8 cellular contexts compared by ENCODE assay signal in the genomic region with DNA sequence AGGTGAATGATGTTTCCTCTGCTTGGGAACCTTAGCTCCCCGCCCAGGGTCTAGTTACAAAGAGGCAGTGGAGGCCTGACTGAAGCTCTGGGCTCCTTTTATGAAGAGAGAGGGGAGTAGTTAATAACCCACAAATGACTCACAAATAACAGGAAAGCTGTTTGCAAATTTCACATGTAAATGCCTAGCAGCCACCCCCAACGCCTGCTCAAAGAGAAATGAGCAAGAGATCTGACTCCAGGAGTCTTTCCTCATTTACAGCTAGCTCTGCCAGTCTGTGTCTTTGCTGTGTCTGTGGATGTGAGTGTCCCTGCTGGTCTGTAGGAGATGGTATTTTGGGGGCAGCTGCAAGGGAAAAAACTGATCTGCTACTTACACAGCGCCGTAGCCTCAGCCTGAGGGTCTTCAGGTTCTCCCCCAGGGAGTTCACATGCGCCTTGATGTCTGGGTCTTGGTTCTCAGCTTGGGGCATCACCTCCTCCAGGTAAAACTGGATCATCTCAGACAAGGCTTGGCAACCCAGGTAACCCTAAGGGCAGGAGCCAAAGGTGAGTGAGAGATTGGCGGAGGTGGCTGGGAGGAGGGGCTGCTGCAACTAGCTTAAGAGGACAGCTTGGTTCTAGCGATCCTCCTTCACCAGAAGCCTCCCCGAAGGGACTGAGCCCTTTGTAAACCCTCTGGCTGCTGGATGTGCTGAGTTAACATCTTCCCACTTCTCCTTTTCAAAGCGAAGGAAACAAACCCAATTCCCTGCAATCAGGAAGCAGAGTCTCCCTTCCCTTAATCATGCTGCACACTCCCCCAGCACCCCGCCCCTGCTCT. TPM values are rescaled to one million over a fixed set of nuclear protein-coding genes. Genes with fewer than 3 reads are reported as not detected.
A peak's percentile ranks its signal among the peaks of the same experiment; 100 is the strongest.
DNase-seq lines count a peak whose midpoint lies in the region; ATAC-seq lines count a peak whose summit lies in the region.

A gene with protein sequence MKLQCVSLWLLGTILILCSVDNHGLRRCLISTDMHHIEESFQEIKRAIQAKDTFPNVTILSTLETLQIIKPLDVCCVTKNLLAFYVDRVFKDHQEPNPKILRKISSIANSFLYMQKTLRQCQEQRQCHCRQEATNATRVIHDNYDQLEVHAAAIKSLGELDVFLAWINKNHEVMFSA (plus strand): TSS at position 243 of the 822 bp plus-strand sequence. CDS start 65,890 bp downstream, outside the sequence.

- peak within 1 kb of the TSS; percentile 66 for H3K4me3 Mint-ChIP-seq in activated CD4-positive, alpha-beta T cell treated with anti-CD3 and anti-CD28 coated beads, Interleukin-2, amount 10 ng/mL, durations not matched to agents 24 days and 14 days

- H3K4me1 Mint-ChIP-seq in activated CD4-positive, alpha-beta T cell treated with anti-CD3 and anti-CD28 coated beads, Interleukin-2, amount 10 ng/mL, durations not matched to agents 24 days and 14 days, result peaks cover 65% of the 10 kb centered on the region

- 76 to 77% methylated on average over 10 of the region's 10 CpGs for WGBS in GM23248 (ENCODE audit: low coverage in 1 of 2, low lambda C conversion rate in 2 of 2, missing lambda C conversion rate in 2 of 2), 2 experiments

- no peaks in the 10 kb centered on the region for H3K36me3 ChIP-seq in GM23248 (ENCODE audit: low read depth)

- intact Hi-C loops in activated CD4-positive, alpha-beta T cell treated with anti-CD3 and anti-CD28 coated beads, Interleukin-2, amount 10 ng/mL, durations not matched to agents 24 days and 14 days (cut with micrococcal nuclease), result no loop called here

- H2AFZ ChIP-seq in GM23248, result no peak within 1 kb of the TSS

- no peak within 1 kb of the TSS for H3K27ac ChIP-seq in GM23248

- no peaks in the 10 kb centered on the region for H3K79me2 ChIP-seq in GM23248 (ENCODE audit: insufficient read depth)

- no peak within 1 kb of the TSS for H3K4me3 ChIP-seq in GM23248

- peak within 1 kb of the TSS; percentile 25 for H3K27ac Mint-ChIP-seq in activated CD4-positive, alpha-beta T cell treated with anti-CD3 and anti-CD28 coated beads, Interleukin-2, amount 10 ng/mL, durations not matched to agents 24 days and 14 days

- no peak within 1 kb of the TSS for H3K4me2 ChIP-seq in GM23248 (ENCODE audit: unreplicated experiment)

- H3K4me1 ChIP-seq in GM23248 (ENCODE audit: insufficient read depth), result 0 out of 2 replicates have a peak, but pooled peaks cover 17% of the 10 kb centered on the region

- no peaks in the 10 kb centered on the region for H3K9me3 ChIP-seq in GM23248 (ENCODE audit: low read depth)

- H3K9me3 Mint-ChIP-seq in activated CD4-positive, alpha-beta T cell treated with anti-CD3 and anti-CD28 coated beads, Interleukin-2, amount 10 ng/mL, durations not matched to agents 24 days and 14 days, result no peaks in the 10 kb centered on the region

- DNase-seq in COLO829 (ENCODE audit: low spot score), result peak; percentile 75
- DNase-seq in GM23248, result peak; percentile 72
- DNase-seq in activated CD4-positive, alpha-beta T cell treated with anti-CD3 and anti-CD28 coated beads, Interleukin-2, amount 10 ng/mL, durations not matched to agents 24 days and 14 days, result no peak
- DNase-seq in left kidney (ENCODE audit: low read depth, low spot score), result peak; percentile 60
- no peak for DNase-seq in DMS79 treated with DMSO at 0.1 percent for 48 hours (lab: John Stamatoyannopoulos, UW)
- DNase-seq in LoVo (ENCODE audit: low spot score), result no peak
- no peak for DNase-seq in SK-N-DZ (ENCODE audit: low spot score)

- H3K9ac ChIP-seq in GM23248, result no peak within 1 kb of the TSS

- H3F3A ChIP-seq in GM23248 (ENCODE audit: insufficient read depth), result no peaks in the 10 kb centered on the region

- in situ Hi-C loops in GM23248 (cut with MboI), result no loop called here

- H4K20me1 ChIP-seq in GM23248 (ENCODE audit: insufficient read depth), result no peaks in the 10 kb centered on the region

- H3K36me3 Mint-ChIP-seq in activated CD4-positive, alpha-beta T cell treated with anti-CD3 and anti-CD28 coated beads, Interleukin-2, amount 10 ng/mL, durations not matched to agents 24 days and 14 days (ENCODE audit: low read depth), result peaks cover 3% of the 10 kb centered on the region

- no peaks in the 10 kb centered on the region for H3K9me2 ChIP-seq in GM23248 (ENCODE audit: insufficient read depth)

- peaks cover 44% of the 10 kb centered on the region for H3K27me3 Mint-ChIP-seq in activated CD4-positive, alpha-beta T cell treated with anti-CD3 and anti-CD28 coated beads, Interleukin-2, amount 10 ng/mL, durations not matched to agents 24 days and 14 days

- ATAC-seq in HG02884 (IDR thresholded peaks at IDR 0.05; ENCODE audit: unreplicated experiment), result no peak

- H3K27me3 ChIP-seq in GM23248 (replicated peaks; ENCODE audit: insufficient read depth), result no peaks in the 10 kb centered on the region

RNA-seq across cellular contexts. Expression of the gene that starts here (rescaled TPM):
- total RNA-seq in GM23248 (2014; rRNA removed; shearing (Covaris generic)), result not detected in 2 replicates
- polyA plus RNA-seq in GM23248 (2016; fragmentation: Nextera tagmentation; extraction: Ambion mirVana), result not detected in 2 replicates
- not detected in 2 replicates for total RNA-seq in activated CD4-positive, alpha-beta T cell treated with anti-CD3 and anti-CD28 coated beads, Interleukin-2, amount 10 ng/mL, durations not matched to agents 24 days and 14 days
- polyA plus RNA-seq in SK-N-DZ (2014; cell fraction: cytosol; rRNA removed), result not detected in 2 replicates
- polyA plus RNA-seq in SK-N-DZ (2014; cell fraction: nucleus; rRNA removed), result not detected in 2 replicates

Comparison
In these comparisons a context has a peak if more than half of its experiments do, and no peak if none do; other contexts are left out.
1. Peak in DNase-seq in GM23248; RNA of the gene not detected or under 1 TPM.
2. DNase-seq: peak in COLO829 (single experiment) and left kidney (single experiment); none in activated CD4-positive, alpha-beta T cell treated with anti-CD3 and anti-CD28 coated beads, Interleukin-2, amount 10 ng/mL, durations not matched to agents 24 days and 14 days (single experiment), DMS79 treated with DMSO at 0.1 percent for 48 hours (single experiment), LoVo (single experiment) and SK-N-DZ (single experiment).